In genomic region chr11:104876838-104877500, GRCh38 we compare ENCODE assay signal across 9 cellular contexts. TPM values are rescaled to one million over a fixed set of nuclear protein-coding genes. Genes with fewer than 3 reads are reported as not detected.
A peak's percentile ranks its signal among the peaks of the same experiment; 100 is the strongest.
DNase-seq lines count a peak whose midpoint lies in the region; ATAC-seq and TF ChIP-seq lines count a peak whose summit lies in the region.
"Had no signal": no experiment of that assay in that cellular context is flagged by ENCODE, and none has a peak within 500 bp of the region (broad histone marks: within the 10 kb centered on the region; RNA-seq: fewer than 3 reads in every experiment).

No MANE protein-coding gene starts in this region.

- peak overlapping the region; percentile 77 for H3K27ac Mint-ChIP-seq in activated CD8-positive, alpha-beta memory T cell treated with anti-CD3 and anti-CD28 coated beads, Interleukin-2, amount 10 ng/mL, durations not matched to agents 7 days and 5 days

- intact Hi-C loops in posterior cingulate gyrus (cut with DNase I), result no loop called here

- H3K9me3 Mint-ChIP-seq in activated CD8-positive, alpha-beta memory T cell treated with anti-CD3 and anti-CD28 coated beads, Interleukin-2, amount 10 ng/mL, durations not matched to agents 7 days and 5 days (ENCODE audit: low read depth), result peaks cover 5% of the 10 kb centered on the region

- peaks cover 31% of the 10 kb centered on the region for H3K4me1 Mint-ChIP-seq in activated CD8-positive, alpha-beta memory T cell treated with anti-CD3 and anti-CD28 coated beads, Interleukin-2, amount 10 ng/mL, durations not matched to agents 7 days and 5 days

- peak overlapping the region; percentile 36 for H3K4me3 Mint-ChIP-seq in activated CD8-positive, alpha-beta memory T cell treated with anti-CD3 and anti-CD28 coated beads, Interleukin-2, amount 10 ng/mL, durations not matched to agents 7 days and 5 days

- H3K36me3 Mint-ChIP-seq in activated CD8-positive, alpha-beta memory T cell treated with anti-CD3 and anti-CD28 coated beads, Interleukin-2, amount 10 ng/mL, durations not matched to agents 7 days and 5 days, result peaks cover 44% of the 10 kb centered on the region

- peak; percentile 90 for ATAC-seq in activated CD8-positive, alpha-beta memory T cell treated with anti-CD3 and anti-CD28 coated beads, Interleukin-2, amount 10 ng/mL, durations not matched to agents 7 days and 5 days
- ATAC-seq in GM21723 (IDR thresholded peaks at IDR 0.05; ENCODE audit: unreplicated experiment) (peak; percentile 58), SK-N-SH treated with all-trans-retinoic acid at 6 μM for 48 hours (no peak)

- H3K27me3 Mint-ChIP-seq in activated CD8-positive, alpha-beta memory T cell treated with anti-CD3 and anti-CD28 coated beads, Interleukin-2, amount 10 ng/mL, durations not matched to agents 7 days and 5 days, result no peaks in the 10 kb centered on the region

- DNase-seq in activated CD8-positive, alpha-beta memory T cell treated with anti-CD3 and anti-CD28 coated beads, Interleukin-2, amount 10 ng/mL, durations not matched to agents 7 days and 5 days, result no peak
- no peak for DNase-seq in activated CD8-positive, alpha-beta memory T cell treated with anti-CD3 and anti-CD28 coated beads for 24 hours
- DNase-seq in stimulated activated naive CD4-positive, alpha-beta T cell treated with Interleukin-2 at 50 U/mL for 16 hours (lab: John Stamatoyannopoulos, UW), result peak; percentile 34
- no peak for DNase-seq in AG20443 (ENCODE audit: low spot score)
- DNase-seq in posterior cingulate gyrus, result no peak
- no peak for DNase-seq in hypothalamus (lab: John Stamatoyannopoulos, UW)
- DNase-seq: trophoblast cell had no signal

- CTCF ChIA-PET in activated CD8-positive, alpha-beta memory T cell treated with anti-CD3 and anti-CD28 coated beads, Interleukin-2, amount 10 ng/mL, durations not matched to agents 7 days and 5 days (lab: Charles Lee), result no interaction called here

TF ChIP-seq in SK-N-SH treated with all-trans-retinoic acid at 6 μM for 48 hours, 23 proteins besides CTCF, POLR2A, EP300 and RAD21 (continues in another document):
- no peak for TF ChIP-seq ZFP30 (CRISPR knock-in tag; IDR thresholded peaks at IDR 0.05)
- TF ChIP-seq RARB (CRISPR knock-in tag; IDR thresholded peaks at IDR 0.05), result no peak
- peak; percentile 59 for TF ChIP-seq ISL1 (CRISPR knock-in tag; IDR thresholded peaks at IDR 0.05)
- TF ChIP-seq GLIS3 (CRISPR knock-in tag; IDR thresholded peaks at IDR 0.05), result no peak
- no peak for TF ChIP-seq PPARA (CRISPR knock-in tag; IDR thresholded peaks at IDR 0.05; ENCODE audit: borderline replicate concordance)
- no peak for TF ChIP-seq ARNTL (CRISPR knock-in tag; IDR thresholded peaks at IDR 0.05; ENCODE audit: borderline replicate concordance, low read depth)
- no peak for TF ChIP-seq ZC3H10 (CRISPR knock-in tag; IDR thresholded peaks at IDR 0.05)
- TF ChIP-seq ESRRG (CRISPR knock-in tag; IDR thresholded peaks at IDR 0.05), result no peak
- 0 out of 2 replicates have a peak, but pooled peaks have one; percentile 35 for TF ChIP-seq ZNF70 (CRISPR knock-in tag; IDR thresholded peaks at IDR 0.05)
- no peak for TF ChIP-seq CSDC2 (CRISPR knock-in tag; IDR thresholded peaks at IDR 0.05)
- peak; percentile 53; the same call in 1 of the 2 replicates for TF ChIP-seq TSHZ2 (CRISPR knock-in tag; IDR thresholded peaks at IDR 0.05)
- no peak for TF ChIP-seq TOX (CRISPR knock-in tag; IDR thresholded peaks at IDR 0.05; ENCODE audit: borderline replicate concordance)
- TF ChIP-seq ZNF565 (CRISPR knock-in tag; conservative IDR thresholded peaks at IDR 0.05; ENCODE audit: low read depth), result no peak
- TF ChIP-seq ZFP3 (CRISPR knock-in tag; IDR thresholded peaks at IDR 0.05), result no peak
- peak; percentile 93 for TF ChIP-seq TCF4 (CRISPR knock-in tag; IDR thresholded peaks at IDR 0.05; ENCODE audit: borderline replicate concordance)
- no peak for TF ChIP-seq POU6F1 (CRISPR knock-in tag; IDR thresholded peaks at IDR 0.05; ENCODE audit: borderline replicate concordance, low read depth)
- TF ChIP-seq BACH2 (CRISPR knock-in tag; IDR thresholded peaks at IDR 0.05; ENCODE audit: borderline replicate concordance), result no peak
- no peak for TF ChIP-seq CREB5 (CRISPR knock-in tag; IDR thresholded peaks at IDR 0.05; ENCODE audit: low read depth)
- TF ChIP-seq PATZ1 (CRISPR knock-in tag; IDR thresholded peaks at IDR 0.05; ENCODE audit: borderline replicate concordance), result no peak
- TF ChIP-seq SNAI2 (CRISPR knock-in tag; IDR thresholded peaks at IDR 0.05), result no peak
- TF ChIP-seq ZNF8 (CRISPR knock-in tag; IDR thresholded peaks at IDR 0.05), result no peak

RNA-seq across cellular contexts. Expression of gene CASP12, which starts 21.3 kb away (rescaled TPM):
- total RNA-seq in activated CD8-positive, alpha-beta memory T cell treated with anti-CD3 and anti-CD28 coated beads, Interleukin-2, amount 10 ng/mL, durations not matched to agents 7 days and 5 days, result under 1 TPM in 1 of 2 experiments, not detected in 1; 0.23 TPM
